ENCODE assay signal across 8 cellular contexts in genomic region chr5:34499001-34499734, GRCh38.
DNase-seq lines count a peak whose midpoint lies in the region; ATAC-seq, FAIRE-seq and TF ChIP-seq lines count a peak whose summit lies in the region.

No MANE protein-coding gene starts in this region.

- H3K36me3 Mint-ChIP-seq in natural killer cell, result no peaks in the 10 kb centered on the region

- peaks cover 60 to 63% of the 10 kb centered on the region in 2 donors for H3K4me1 Mint-ChIP-seq in natural killer cell

- TF ChIP-seq POLR2A in GM12891 (IDR thresholded peaks at IDR 0.05; ENCODE audit: low read depth, low read length), result no peak

- no peaks in the 10 kb centered on the region for H3K9me3 Mint-ChIP-seq in natural killer cell

- DNase-seq in GM12891 (ENCODE audit: insufficient read length, low spot score) (no peak), KG1 (lab: John Stamatoyannopoulos, UW) (peak; percentile 29), amniotic stem cell (lab: John Stamatoyannopoulos, UW) (peak; percentile 43), natural killer cell (no peak), DMS114 treated with DMSO at 0.1 percent for 48 hours (lab: John Stamatoyannopoulos, UW; ENCODE audit: unreplicated experiment) (no peak), NCI-H1694 treated with DMSO at 0.1 percent for 48 hours (lab: John Stamatoyannopoulos, UW) (no peak), NCI-H2107 treated with DMSO at 0.1 percent for 48 hours (lab: John Stamatoyannopoulos, UW; ENCODE audit: unreplicated experiment) (no peak)

- H3K4me3 Mint-ChIP-seq in natural killer cell, result peak overlapping the region; percentile 70

- intact Hi-C loops in natural killer cell (cut with micrococcal nuclease), result loop anchor here (5.0 kb wide), 2 partner anchors 198 to 418 kb away; partner anchors contain the start of genes BRIX1 and RAD1

- peak; percentile 90 for FAIRE-seq in GM12891 (lab: Jason Lieb, UNC)

- TF ChIP-seq CTCF in natural killer cell (IDR thresholded peaks at IDR 0.05), result no peak

- ATAC-seq in GM21723 (IDR thresholded peaks at IDR 0.05; ENCODE audit: unreplicated experiment), result peak; percentile 97
- ATAC-seq in natural killer cell, result peak; percentile 75 to 80 (median 77)

- no peaks in the 10 kb centered on the region for H3K27me3 Mint-ChIP-seq in natural killer cell (ENCODE audit: low read depth in 2 of 2)

- peak overlapping the region; percentile 92 to 93 for H3K27ac Mint-ChIP-seq in natural killer cell

TF ChIP-seq in GM12891, 5 proteins besides CTCF, POLR2A, EP300 and RAD21:
- TF ChIP-seq POU2F2 (IDR thresholded peaks at IDR 0.05; ENCODE audit: low read depth, low read length) (no peak), SPI1 (IDR thresholded peaks at IDR 0.05; ENCODE audit: low read depth, low read length) (peak; percentile 70), PAX5 (IDR thresholded peaks at IDR 0.05; ENCODE audit: insufficient read depth, low read length, severe bottlenecking) (no peak), TAF1 (IDR thresholded peaks at IDR 0.05; ENCODE audit: low read depth, low read length) (no peak), POLR2AphosphoS5 (IDR thresholded peaks at IDR 0.05; ENCODE audit: low read depth, low read length) (no peak)

Comparison
In these comparisons a context has a peak if more than half of its experiments do, and no peak if none do; other contexts are left out.
1. DNase-seq: peak in KG1 (single experiment) and amniotic stem cell (single experiment); none in GM12891 (single experiment), natural killer cell (single experiment), DMS114 treated with DMSO at 0.1 percent for 48 hours (single experiment), NCI-H1694 treated with DMSO at 0.1 percent for 48 hours (single experiment) and NCI-H2107 treated with DMSO at 0.1 percent for 48 hours (single experiment).